8 cellular contexts compared by ENCODE assay signal in the genomic region with DNA sequence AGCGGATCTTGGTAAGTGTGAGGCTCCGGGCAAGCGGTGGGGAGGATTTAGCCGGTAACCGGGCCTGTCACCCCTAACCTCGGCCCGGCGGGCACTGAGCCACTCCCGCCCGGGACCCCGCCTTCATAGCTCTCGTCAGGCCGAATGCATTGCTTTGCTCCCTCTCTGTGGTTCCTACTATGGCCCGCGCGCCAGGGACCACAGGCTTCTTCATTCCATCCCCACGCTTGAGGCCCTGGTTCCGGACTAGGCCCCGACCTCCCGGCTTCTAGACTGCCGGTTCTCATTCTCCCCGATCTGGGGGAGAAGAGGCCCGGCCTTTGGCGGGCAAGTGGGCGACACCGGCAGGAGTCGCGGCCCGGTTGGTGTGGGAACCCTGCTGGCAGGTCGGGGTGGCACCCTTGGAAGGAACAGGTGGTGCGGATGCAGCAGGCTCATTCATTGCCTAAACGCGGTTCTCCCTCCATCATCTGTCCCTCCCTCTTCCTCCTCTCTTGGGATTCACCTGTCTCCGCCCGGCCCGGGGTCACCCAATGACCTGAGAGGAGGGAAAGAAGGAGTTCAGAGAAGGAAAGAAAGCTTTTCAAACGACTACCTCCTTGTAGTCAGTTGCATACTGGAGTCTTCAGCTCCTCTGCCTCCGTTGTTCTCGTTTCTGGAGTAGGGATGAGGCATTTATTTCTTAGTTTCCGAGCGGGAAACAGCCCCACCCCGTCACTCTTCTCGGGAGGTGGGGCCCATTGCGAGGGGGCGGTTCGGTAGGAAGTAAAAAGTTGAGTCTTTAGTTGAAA. TPM values are rescaled to one million over a fixed set of nuclear protein-coding genes. Genes with fewer than 3 reads are reported as not detected.
DNase-seq lines count a peak whose midpoint lies in the region; ATAC-seq and TF ChIP-seq lines count a peak whose summit lies in the region.

A gene (minus strand): TSS at position 657 of the 791 bp plus-strand sequence. CDS start 6,679 bp downstream, outside the sequence.

- peak; percentile 46 for ATAC-seq in GM21786 (IDR thresholded peaks at IDR 0.05; ENCODE audit: unreplicated experiment)

- peak within 1 kb of the TSS; percentile 63; the same call in 1 of the 2 replicates for H2AFZ ChIP-seq in Karpas-422 (ENCODE audit: low read length)

- 0 to 1% (median 1%) methylated on average over 42 to 46 of the region's 46 CpGs for WGBS in adipose tissue, 3 donors

- H3K9ac ChIP-seq in ES-I3 (ENCODE audit: low read depth, low read length) (peak within 1 kb of the TSS; percentile 93), Karpas-422 (ENCODE audit: low read length) (peak within 1 kb of the TSS; percentile 92)

- DNase-seq in Karpas-422 (peak; percentile 85), SW480 (ENCODE audit: low spot score) (peak; percentile 62), left ventricle myocardium inferior (peak; percentile 40), putamen (ENCODE audit: low spot score) (peak; percentile 56), middle frontal gyrus (ENCODE audit: extremely low spot score, low spot score) (no peak)

- peak within 1 kb of the TSS; percentile 84 for H3K27ac ChIP-seq in Karpas-422 (ENCODE audit: low read length)
- H3K27ac ChIP-seq in adipose tissue (ENCODE audit: low read depth, low read length), result peak within 1 kb of the TSS; percentile 83
- peak within 1 kb of the TSS; percentile 97 for H3K27ac ChIP-seq in left ventricle myocardium inferior (replicated peaks)

- intact Hi-C loops in left ventricle myocardium inferior (cut with micrococcal nuclease), result no loop called here

- no peaks in the 10 kb centered on the region for H3K9me2 ChIP-seq in Karpas-422 (replicated peaks; ENCODE audit: insufficient read depth, low read length)

- peaks cover 72% of the 10 kb centered on the region for H3K79me2 ChIP-seq in Karpas-422 (ENCODE audit: low read length)

- H4K20me1 ChIP-seq in Karpas-422 (ENCODE audit: insufficient read depth, low read depth, low read length), result peaks cover 23% of the 10 kb centered on the region

- H3K9me3 ChIP-seq in ES-I3 (ENCODE audit: control insufficient read depth, insufficient read depth, low read length) (peaks cover 5% of the 10 kb centered on the region), Karpas-422 (ENCODE audit: low read length) (peaks cover 4% of the 10 kb centered on the region), left ventricle myocardium inferior (replicated peaks) (peaks cover 4% of the 10 kb centered on the region)

- TF ChIP-seq CTCF in left ventricle myocardium inferior (IDR thresholded peaks at IDR 0.05; ENCODE audit: borderline replicate concordance), result peak; percentile 29

- H3K27me3 ChIP-seq in Karpas-422 (ENCODE audit: low read length), result no peaks in the 10 kb centered on the region
- H3K27me3 ChIP-seq in left ventricle myocardium inferior (ENCODE audit: low read depth), result no peaks in the 10 kb centered on the region

- peaks cover 7% of the 10 kb centered on the region for H3K36me3 ChIP-seq in ES-I3 (ENCODE audit: insufficient read depth, low read length)
- H3K36me3 ChIP-seq in Karpas-422 (ENCODE audit: insufficient read depth, low read length), result peaks cover 33% of the 10 kb centered on the region
- no peaks in the 10 kb centered on the region for H3K36me3 ChIP-seq in left ventricle myocardium inferior

- H3K4me3 ChIP-seq in Karpas-422 (ENCODE audit: low read length), result peak within 1 kb of the TSS; percentile 92
- H3K4me3 ChIP-seq in left ventricle myocardium inferior, result peak within 1 kb of the TSS; percentile 82

- peak within 1 kb of the TSS; percentile 80 for H3K4me2 ChIP-seq in Karpas-422 (ENCODE audit: low read depth, low read length, poor library complexity, severe bottlenecking)

- H3K4me1 ChIP-seq in ES-I3 (ENCODE audit: insufficient read depth, low read length) (peaks cover 12% of the 10 kb centered on the region; the same call in 1 of the 2 replicates), Karpas-422 (ENCODE audit: low read length) (peaks cover 31% of the 10 kb centered on the region), left ventricle myocardium inferior (peaks cover 61% of the 10 kb centered on the region)

RNA-seq across cellular contexts. Expression of the gene that starts here (rescaled TPM):
- total RNA-seq in Karpas-422 (2014; rRNA removed; shearing (Covaris generic); ENCODE audit: low replicate concordance), result 76.7 and 86.8 TPM in 2 replicates
- polyA plus RNA-seq in adipose tissue, result 10 to 100 TPM; 45.3 to 77.3 (median 71.7) TPM
- 222 TPM for total RNA-seq in left ventricle myocardium inferior
